ENCODE assay signal across 3 cellular contexts in the genomic region with DNA sequence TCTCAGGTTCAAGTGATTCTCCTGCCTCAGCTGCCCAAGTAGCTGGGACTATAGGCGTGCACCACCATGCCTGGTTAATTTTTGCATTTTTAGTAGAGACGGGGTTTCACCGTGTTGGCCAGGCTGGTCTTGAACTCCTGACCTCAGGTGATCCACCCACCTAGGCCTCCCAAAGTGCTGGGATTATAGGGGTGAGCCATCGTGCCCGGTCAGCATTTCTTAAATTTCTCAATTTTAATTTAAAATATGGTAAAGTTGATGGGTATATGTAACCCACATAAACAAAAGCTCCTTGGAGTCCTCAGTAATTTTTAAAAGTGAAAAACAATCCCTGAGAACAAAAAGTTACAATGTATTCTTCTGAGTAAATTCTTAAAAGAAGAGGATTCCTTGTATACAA. TPM values are rescaled to one million over a fixed set of nuclear protein-coding genes. Genes with fewer than 3 reads are reported as not detected.
"Had no signal": no experiment of that assay in that cellular context is flagged by ENCODE, and none has a peak within 500 bp of the region (broad histone marks: within the 10 kb centered on the region; RNA-seq: fewer than 3 reads in every experiment).

No MANE protein-coding gene starts in this region.

RNA-seq across cellular contexts. Expression of gene GPD1, which starts 51.1 kb away (rescaled TPM):
- total RNA-seq: osteoblast, pulmonary artery endothelial cell, smooth muscle cell had no signal
